26 cellular contexts compared by ENCODE assay signal in genomic region chr3:138801792-138802191, GRCh38.
"Had no signal": no experiment of that assay in that cellular context is flagged by ENCODE, and none has a peak within 500 bp of the region (broad histone marks: within the 10 kb centered on the region; RNA-seq: fewer than 3 reads in every experiment).

No MANE protein-coding gene starts in this region.

- H3K27ac Mint-ChIP-seq: mesothelial cell of epicardium; natural killer cell; nephron progenitor cell; neural progenitor cell; progenitor cell of endocrine pancreas; stimulated activated effector memory CD8-positive, alpha-beta T cell treated with anti-CD3 and anti-CD28 coated beads, Interleukin-12 subunit alpha, Interleukin-12 subunit beta, amount 100 ng/mL, for 72 hours; stimulated activated naive CD8-positive, alpha-beta T cell treated with anti-CD3 and anti-CD28 coated beads, Interleukin-15, Interleukin-2, amounts not matched to agents 100 ng/mL and 50 ng/mL, for 24 hours had no signal

- H3K27ac ChIP-seq: left lung, ovary, spleen, suprapubic skin, thoracic aorta, tibial artery, upper lobe of right lung had no signal

- H3K4me1 ChIP-seq: upper lobe of right lung had no signal

- H3K36me3 Mint-ChIP-seq: natural killer cell; stimulated activated effector memory CD8-positive, alpha-beta T cell treated with anti-CD3 and anti-CD28 coated beads, Interleukin-12 subunit alpha, Interleukin-12 subunit beta, amount 100 ng/mL, for 72 hours had no signal

- H3K4me1 Mint-ChIP-seq: mesothelial cell of epicardium, nephron progenitor cell, neural progenitor cell had no signal

- H2AFZ ChIP-seq: neural progenitor cell had no signal

- H3K27me3 ChIP-seq: left lung, neural progenitor cell, ovary, sigmoid colon, spleen, suprapubic skin, tibial artery, upper lobe of right lung had no signal

- H3K9ac ChIP-seq: neural progenitor cell had no signal

- H3K4me2 ChIP-seq: neural progenitor cell had no signal

- H3K9me3 Mint-ChIP-seq: immature natural killer cell; mesothelial cell of epicardium; natural killer cell; nephron progenitor cell; neural progenitor cell; stimulated activated effector memory CD8-positive, alpha-beta T cell treated with anti-CD3 and anti-CD28 coated beads, Interleukin-12 subunit alpha, Interleukin-12 subunit beta, amount 100 ng/mL, for 72 hours; stimulated activated naive CD8-positive, alpha-beta T cell treated with anti-CD3 and anti-CD28 coated beads, Interleukin-15, Interleukin-2, amounts not matched to agents 100 ng/mL and 50 ng/mL, for 24 hours had no signal

- H3K36me3 ChIP-seq: left lung, neural progenitor cell, ovary, sigmoid colon, thoracic aorta, upper lobe of right lung had no signal

- H3K9me3 ChIP-seq: left lung, ovary, sigmoid colon, spleen, suprapubic skin, thoracic aorta, tibial artery, upper lobe of right lung had no signal

- DNase-seq: hypothalamus; immature natural killer cell; kidney; left colon; left lung; mesendoderm; naive B cell; natural killer cell; nephron progenitor cell; ovary; sigmoid colon; small intestine; spleen; stimulated activated CD4-positive, alpha-beta T cell treated with anti-CD3 and anti-CD28 coated beads, Interleukin-4, amount 100 ng/mL, for 24 hours; stimulated activated naive CD4-positive, alpha-beta T cell; tibial artery; trophoblast cell; upper lobe of right lung had no signal

- ATAC-seq: left colon; left lung; natural killer cell; stimulated activated effector memory CD8-positive, alpha-beta T cell treated with anti-CD3 and anti-CD28 coated beads, Interleukin-12 subunit alpha, Interleukin-12 subunit beta, amount 100 ng/mL, for 72 hours; upper lobe of right lung had no signal

- H3K27me3 Mint-ChIP-seq: naive B cell; progenitor cell of endocrine pancreas; stimulated activated naive CD8-positive, alpha-beta T cell treated with anti-CD3 and anti-CD28 coated beads, Interleukin-15, Interleukin-2, amounts not matched to agents 100 ng/mL and 50 ng/mL, for 24 hours had no signal

- H3K4me3 ChIP-seq: left lung, lung, neural progenitor cell, ovary, sigmoid colon, spleen, suprapubic skin, thoracic aorta, tibial artery, upper lobe of right lung had no signal

- H3K4me3 Mint-ChIP-seq: immature natural killer cell; mesothelial cell of epicardium; naive B cell; natural killer cell; nephron progenitor cell; neural progenitor cell; stimulated activated effector memory CD8-positive, alpha-beta T cell treated with anti-CD3 and anti-CD28 coated beads, Interleukin-12 subunit alpha, Interleukin-12 subunit beta, amount 100 ng/mL, for 72 hours; stimulated activated naive CD8-positive, alpha-beta T cell treated with anti-CD3 and anti-CD28 coated beads, Interleukin-15, Interleukin-2, amounts not matched to agents 100 ng/mL and 50 ng/mL, for 24 hours had no signal
